In the genomic region with DNA sequence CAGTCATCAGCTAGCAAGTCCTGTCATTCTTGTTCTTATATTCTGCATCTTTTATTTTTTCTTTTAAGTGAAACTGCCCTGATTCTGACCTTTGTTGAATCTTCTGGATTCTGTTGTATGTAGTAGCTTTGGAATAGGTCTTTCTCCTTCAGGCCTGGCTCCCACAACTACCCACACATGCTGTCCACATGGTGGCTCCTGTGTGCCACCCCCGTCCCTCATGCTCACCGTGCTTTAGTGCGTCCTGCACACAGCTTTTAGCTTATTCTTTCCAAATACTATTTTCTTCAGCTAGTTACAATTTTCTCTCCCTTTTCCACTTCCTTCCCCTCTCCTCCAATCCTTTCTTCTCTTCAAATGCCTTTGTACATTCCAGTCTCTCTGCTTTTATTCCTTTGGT, we compare ENCODE assay signal across 14 cellular contexts.
DNase-seq lines count a peak whose midpoint lies in the region; ATAC-seq, FAIRE-seq and TF ChIP-seq lines count a peak whose summit lies in the region.
"Had no signal": no experiment of that assay in that cellular context is flagged by ENCODE, and none has a peak within 500 bp of the region (broad histone marks: within the 10 kb centered on the region; RNA-seq: fewer than 3 reads in every experiment).

No MANE protein-coding gene starts in this region.

- H3K36me3 Mint-ChIP-seq in activated CD4-positive, alpha-beta T cell treated with anti-CD3 and anti-CD28 coated beads, Interleukin-2, amount 10 ng/mL, durations not matched to agents 7 days and 5 days (ENCODE audit: low read depth): peaks cover 24% of the 10 kb centered on the region

- in situ Hi-C loops in K562 (cut with MboI): no loop called here

- H2AFZ ChIP-seq in K562 (ENCODE audit: low read depth, low read length): no peak overlapping the region
- H2AFZ ChIP-seq: PC-9 had no signal

- H3K27ac ChIP-seq in A673 (ENCODE audit: low read depth, low read length, poor library complexity, severe bottlenecking) (no peak overlapping the region), K562 (ENCODE audit: extremely low read depth, low read depth, low read length) (no peak overlapping the region), kidney (ENCODE audit: low read depth in 2 of 2, low read length in 2 of 2) (no peak overlapping the region)
- H3K27ac ChIP-seq: BLaER1, cardiac muscle cell, PC-9, spleen had no signal

- 57% methylated on average over 3 of the region's 3 CpGs for WGBS in K562 (ENCODE audit: insufficient coverage, low coverage, missing lambda C conversion rate)

- H3K27ac Mint-ChIP-seq in activated CD4-positive, alpha-beta T cell treated with anti-CD3 and anti-CD28 coated beads, Interleukin-2, amount 10 ng/mL, durations not matched to agents 7 days and 5 days: no peak overlapping the region

- intact Hi-C loops in A673 (cut with micrococcal nuclease; ENCODE audit: unreplicated experiment): no loop called here
- intact Hi-C loops in K562 (cut with micrococcal nuclease): loop anchor here (1.0 kb wide), 1 partner anchor 142 kb away; no protein-coding TSS in a partner anchor
- intact Hi-C loops in kidney (cut with DNase I): no loop called here

- FAIRE-seq in K562 (lab: Jason Lieb, UNC) (no peak), kidney (lab: Jason Lieb, UNC) (no peak)

- no peaks in the 10 kb centered on the region for H3K27me3 Mint-ChIP-seq in activated CD4-positive, alpha-beta T cell treated with anti-CD3 and anti-CD28 coated beads, Interleukin-2, amount 10 ng/mL, durations not matched to agents 7 days and 5 days

- H3K27me3 ChIP-seq in A673 (replicated peaks; ENCODE audit: insufficient read depth, low read depth, low read length, poor library complexity) (no peaks in the 10 kb centered on the region), K562 (ENCODE audit: control insufficient read depth in 2 of 2, insufficient read depth in 2 of 2, low read length in 2 of 2) (no peaks in the 10 kb centered on the region)
- H3K27me3 ChIP-seq: BLaER1, cardiac muscle cell, spleen had no signal

- DNase-seq in A673 (ENCODE audit: low spot score) (no peak), HFF-Myc (ENCODE audit: extremely low read depth, low read depth) (peak; percentile 32), K562 (ENCODE audit: extremely low read depth in 1 of 4, low spot score in 3 of 4) (peak in 2 of 4 experiments; percentile 14 to 17), kidney (no peak), NCI-H2029 (lab: John Stamatoyannopoulos, UW) (no peak)
- no peak for DNase-seq in activated CD4-positive, alpha-beta T cell treated with anti-CD3 and anti-CD28 coated beads, Interleukin-2, amount 10 ng/mL, durations not matched to agents 7 days and 5 days
- no peak for DNase-seq in stimulated activated CD8-positive, alpha-beta memory T cell treated with anti-CD3 and anti-CD28 coated beads, Interleukin-4, amount 100 ng/mL, for 48 hours
- DNase-seq: activated T-cell treated with anti-CD3 and anti-CD28 coated beads, Interleukin-2, amount 50 U/mL, for 4 hours; NCI-H1436; PC-9; spleen had no signal

- H3K9ac ChIP-seq in K562 (ENCODE audit: insufficient read depth in 1 of 2, low read depth in 2 of 2, low read length in 2 of 2) (no peak overlapping the region), kidney (ENCODE audit: low read length in 2 of 2) (no peak overlapping the region)
- H3K9ac ChIP-seq: BLaER1 had no signal

- H4K20me1 ChIP-seq in K562 (replicated peaks; ENCODE audit: control insufficient read depth, insufficient read depth, low read length): no peaks in the 10 kb centered on the region
- H4K20me1 ChIP-seq: BLaER1 had no signal

- peaks cover 3% of the 10 kb centered on the region for H3K4me1 Mint-ChIP-seq in activated CD4-positive, alpha-beta T cell treated with anti-CD3 and anti-CD28 coated beads, Interleukin-2, amount 10 ng/mL, durations not matched to agents 7 days and 5 days

- H3K36me3 ChIP-seq in A673 (ENCODE audit: insufficient read depth, low read length, poor library complexity, severe bottlenecking) (peaks cover 4% of the 10 kb centered on the region), K562 (ENCODE audit: control insufficient read depth, insufficient read depth, low read length) (peaks cover 2% of the 10 kb centered on the region; the same call in 2 of the 3 replicates), kidney (ENCODE audit: control insufficient read depth in 1 of 2, insufficient read depth in 2 of 2, low read length in 2 of 2) (peaks cover 9 to 17% of the 10 kb centered on the region in 2 donors)

- TF ChIP-seq CTCF in A673 (conservative IDR thresholded peaks at IDR 0.05; ENCODE audit: low read depth, low read length): 0 out of 2 replicates have a peak, but pooled peaks have one; percentile 21
- no peak for TF ChIP-seq CTCF in HFF-Myc (IDR thresholded peaks at IDR 0.05; ENCODE audit: low read depth, low read length, missing control alignments)
- peak; percentile 23 to 48 (median 32); a peak in 3 of 6 replicates for TF ChIP-seq CTCF in K562 (IDR thresholded peaks at IDR 0.05 in 2 of 3, conservative IDR thresholded peaks at IDR 0.05 in 1 of 3; ENCODE audit: insufficient read depth in 2 of 3, low read depth in 1 of 3, low read length in 3 of 3)
- TF ChIP-seq CTCF in kidney (IDR thresholded peaks at IDR 0.05; ENCODE audit: borderline replicate concordance, extremely low read depth, insufficient read depth): peak; percentile 10

- peak in 1 of 2 experiments; percentile 55; a peak in 3 of 4 replicates for TF ChIP-seq RAD21 in K562 (CRISPR knock-in tag; conservative IDR thresholded peaks at IDR 0.05 in 1 of 2, IDR thresholded peaks at IDR 0.05 in 1 of 2)

- POLR2A ChIA-PET in A673 (lab: Charles Lee; ENCODE audit: low non-redundant PET): interaction anchor here (0.6 kb wide), 1 partner anchor 34 kb away, joined by 4 read pairs; no protein-coding TSS in a partner anchor
- POLR2A ChIA-PET in K562 (lab: Yijun Ruan, JAX): interaction anchor here (0.6 to 1.3 kb wide), 3 partner anchors 27 to 680 kb away, joined by 3 to 6 read pairs (median 3); a partner anchor contains a TSS
- POLR2A ChIA-PET in activated CD4-positive, alpha-beta T cell treated with anti-CD3 and anti-CD28 coated beads, Interleukin-2, amount 10 ng/mL, durations not matched to agents 7 days and 5 days (lab: Charles Lee): no interaction called here

- no peaks in the 10 kb centered on the region for H3K9me3 Mint-ChIP-seq in activated CD4-positive, alpha-beta T cell treated with anti-CD3 and anti-CD28 coated beads, Interleukin-2, amount 10 ng/mL, durations not matched to agents 7 days and 5 days
- H3K9me3 Mint-ChIP-seq: activated T-cell treated with anti-CD3 and anti-CD28 coated beads, Interleukin-2, amount 50 U/mL, for 4 hours had no signal

- no peak overlapping the region for H3K4me3 Mint-ChIP-seq in activated CD4-positive, alpha-beta T cell treated with anti-CD3 and anti-CD28 coated beads, Interleukin-2, amount 10 ng/mL, durations not matched to agents 7 days and 5 days
- H3K4me3 Mint-ChIP-seq: activated T-cell treated with anti-CD3 and anti-CD28 coated beads, Interleukin-2, amount 50 U/mL, for 4 hours had no signal

- H3K79me2 ChIP-seq in K562 (ENCODE audit: control insufficient read depth, insufficient read depth, low read length): no peaks in the 10 kb centered on the region

- BruUV-seq in A673 (replicated peaks; lab: Mats Ljungman, UMichigan) (no TSS peak), K562 (replicated peaks; lab: Mats Ljungman, UMichigan) (no TSS peak)

- no peak for TF ChIP-seq POLR2A in K562 (conservative IDR thresholded peaks at IDR 0.05)

- H3K4me3 ChIP-seq in A673 (ENCODE audit: low read depth, low read length, poor library complexity, severe bottlenecking): no peak overlapping the region
- H3K4me3 ChIP-seq in HFF-Myc (replicated peaks; ENCODE audit: low read depth, low read length): no peak overlapping the region
- H3K4me3 ChIP-seq in K562: no peak overlapping the region
- H3K4me3 ChIP-seq in kidney (ENCODE audit: low read length in 2 of 2): no peak overlapping the region
- H3K4me3 ChIP-seq: BLaER1, cardiac muscle cell, PC-9, spleen had no signal

- H3K9me1 ChIP-seq in K562 (ENCODE audit: control insufficient read depth, insufficient read depth, low read length): no peaks in the 10 kb centered on the region

- H3K9me3 ChIP-seq in A673 (ENCODE audit: low read depth, low read length, poor library complexity, severe bottlenecking) (no peaks in the 10 kb centered on the region), K562 (replicated peaks; ENCODE audit: control insufficient read depth, insufficient read depth, low read depth, low read length) (no peaks in the 10 kb centered on the region), kidney (ENCODE audit: control insufficient read depth in 1 of 2, low read length in 2 of 2) (no peaks in the 10 kb centered on the region)
- H3K9me3 ChIP-seq: BLaER1, spleen had no signal

- no peak overlapping the region for H3K4me2 ChIP-seq in K562 (ENCODE audit: insufficient read depth, low read length)
- H3K4me2 ChIP-seq: PC-9 had no signal

- H3K4me1 ChIP-seq in A673 (ENCODE audit: insufficient read depth, low read length, poor library complexity, severe bottlenecking) (no peaks in the 10 kb centered on the region), K562 (replicated peaks in 1 of 2; ENCODE audit: control insufficient read depth in 2 of 2, insufficient read depth in 2 of 2, low read length in 2 of 2) (no peaks in the 10 kb centered on the region), kidney (ENCODE audit: control insufficient read depth in 1 of 2, insufficient read depth in 1 of 2, low read depth in 1 of 2, low read length in 2 of 2) (peaks cover 0 to 2% of the 10 kb centered on the region in 2 donors)

- peak; percentile 73 for ATAC-seq in K562
- ATAC-seq in GM21786 (IDR thresholded peaks at IDR 0.05; ENCODE audit: unreplicated experiment): no peak
- ATAC-seq: activated T-cell treated with anti-CD3 and anti-CD28 coated beads, Interleukin-2, amount 50 U/mL, for 4 hours had no signal

- CTCF ChIA-PET in A673 (lab: Charles Lee): no interaction called here
- CTCF ChIA-PET in K562 (lab: Yijun Ruan, JAX; ENCODE audit: low intra/inter-chr PET ratio): no interaction called here
- CTCF ChIA-PET in activated CD4-positive, alpha-beta T cell treated with anti-CD3 and anti-CD28 coated beads, Interleukin-2, amount 10 ng/mL, durations not matched to agents 7 days and 5 days (lab: Charles Lee): interaction anchor here (0.6 to 1.2 kb wide), 2 partner anchors 8 to 14 kb away, joined by 3 read pairs; no protein-coding TSS in a partner anchor

- no peak for TF ChIP-seq EP300 in K562 (IDR thresholded peaks at IDR 0.05; ENCODE audit: low read length)

TF ChIP-seq in K562, 482 proteins besides CTCF, POLR2A, EP300 and RAD21 (continues in another document):
- TF ChIP-seq E2F3 (CRISPR knock-in tag; IDR thresholded peaks at IDR 0.05): no peak
